In the genomic region with DNA sequence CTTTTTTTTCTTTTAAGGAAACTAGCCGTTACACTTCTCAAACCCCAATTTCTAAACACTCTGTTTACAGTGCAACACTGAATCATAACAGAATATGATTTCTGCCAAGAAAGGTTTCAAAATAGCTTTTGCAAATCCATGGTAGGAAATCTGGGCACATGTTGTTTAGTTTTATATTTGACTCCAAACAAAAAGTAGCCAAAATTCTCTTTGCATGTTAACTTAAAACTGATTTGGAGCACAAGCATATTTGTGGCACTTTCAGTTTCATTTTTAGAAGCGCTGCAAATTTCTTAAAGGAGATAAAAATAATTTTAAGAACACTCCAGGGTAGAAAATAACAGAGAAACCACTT, we compare ENCODE assay signal across 8 cellular contexts.
A peak's percentile ranks its signal among the peaks of the same experiment; 100 is the strongest.
DNase-seq lines count a peak whose midpoint lies in the region; ATAC-seq lines count a peak whose summit lies in the region.

No MANE protein-coding gene starts in this region.

- no peaks in the 10 kb centered on the region for H3K9me3 Mint-ChIP-seq in natural killer cell treated with Interleukin-12 subunit alpha and Interleukin-12 subunit beta and Interleukin-15 and Interleukin-18, amount 100 ng/mL, for 72 hours

- H3K36me3 Mint-ChIP-seq in natural killer cell treated with Interleukin-12 subunit alpha and Interleukin-12 subunit beta and Interleukin-15 and Interleukin-18, amount 100 ng/mL, for 72 hours: peaks cover 27% of the 10 kb centered on the region

- peak overlapping the region; percentile 95 for H3K27ac Mint-ChIP-seq in natural killer cell treated with Interleukin-12 subunit alpha and Interleukin-12 subunit beta and Interleukin-15 and Interleukin-18, amount 100 ng/mL, for 72 hours

- peak overlapping the region; percentile 90 for H3K4me3 Mint-ChIP-seq in natural killer cell treated with Interleukin-12 subunit alpha and Interleukin-12 subunit beta and Interleukin-15 and Interleukin-18, amount 100 ng/mL, for 72 hours

- DNase-seq in DMS53 (lab: John Stamatoyannopoulos, UW): peak; percentile 13
- DNase-seq in DMS53 treated with DMSO at 0.1 percent for 48 hours (lab: John Stamatoyannopoulos, UW; ENCODE audit: unreplicated experiment): no peak
- DNase-seq in LoVo (ENCODE audit: low spot score): peak; percentile 1
- peak; percentile 45 for DNase-seq in dedifferentiated amniotic fluid mesenchymal stem cell (ENCODE audit: extremely low spot score)
- DNase-seq in natural killer cell treated with Interleukin-12 subunit alpha and Interleukin-12 subunit beta and Interleukin-15 and Interleukin-18, amount 100 ng/mL, for 72 hours (ENCODE audit: low spot score): no peak
- DNase-seq in occipital lobe (lab: John Stamatoyannopoulos, UW): no peak
- no peak for DNase-seq in stimulated activated naive CD4-positive, alpha-beta T cell treated with Interleukin-2 at 50 U/mL for 16 hours (lab: John Stamatoyannopoulos, UW)
- DNase-seq in NCI-H345 (lab: John Stamatoyannopoulos, UW): no peak

- ATAC-seq in natural killer cell treated with Interleukin-12 subunit alpha and Interleukin-12 subunit beta and Interleukin-15 and Interleukin-18, amount 100 ng/mL, for 72 hours: no peak

- H3K27me3 Mint-ChIP-seq in natural killer cell treated with Interleukin-12 subunit alpha and Interleukin-12 subunit beta and Interleukin-15 and Interleukin-18, amount 100 ng/mL, for 72 hours: no peaks in the 10 kb centered on the region

- peaks cover 21 to 42% of the 10 kb centered on the region in 2 donors for H3K4me1 Mint-ChIP-seq in natural killer cell treated with Interleukin-12 subunit alpha and Interleukin-12 subunit beta and Interleukin-15 and Interleukin-18, amount 100 ng/mL, for 72 hours (ENCODE audit: low read depth in 2 of 2)

Comparison
In these comparisons a context has a peak if more than half of its experiments do, and no peak if none do; other contexts are left out.
1. DNase-seq: peak in DMS53 (single experiment), LoVo (single experiment) and dedifferentiated amniotic fluid mesenchymal stem cell (single experiment); none in DMS53 treated with DMSO at 0.1 percent for 48 hours (single experiment), natural killer cell treated with Interleukin-12 subunit alpha and Interleukin-12 subunit beta and Interleukin-15 and Interleukin-18, amount 100 ng/mL, for 72 hours (single experiment), occipital lobe (single experiment), stimulated activated naive CD4-positive, alpha-beta T cell treated with Interleukin-2 at 50 U/mL for 16 hours (single experiment) and NCI-H345 (single experiment).